28 cellular contexts compared by ENCODE assay signal in genomic region chr13:40466271-40466670, GRCh38.
"Had no signal": no experiment of that assay in that cellular context is flagged by ENCODE, and none has a peak within 500 bp of the region (broad histone marks: within the 10 kb centered on the region; RNA-seq: fewer than 3 reads in every experiment).

No MANE protein-coding gene starts in this region.

- H3K27me3 ChIP-seq: ascending aorta, breast epithelium, cardiac muscle cell, dorsolateral prefrontal cortex had no signal

- H3K27ac ChIP-seq: ascending aorta, breast epithelium, cardiac muscle cell, coronary artery, dorsolateral prefrontal cortex had no signal

- H3K4me1 Mint-ChIP-seq: activated CD4-positive, alpha-beta T cell treated with anti-CD3 and anti-CD28 coated beads for 36 hours; activated CD4-positive, alpha-beta T cell treated with anti-CD3 and anti-CD28 coated beads, Interleukin-2, amount 10 ng/mL, durations not matched to agents 24 days and 14 days; activated naive CD4-positive, alpha-beta T cell treated with anti-CD3 and anti-CD28 coated beads, Interleukin-2, amount 10 ng/mL, durations not matched to agents 7 days and 5 days; activated naive CD8-positive, alpha-beta T cell treated with anti-CD3 and anti-CD28 coated beads, Interleukin-2, amount 10 ng/mL, durations not matched to agents 7 days and 5 days; brain; central memory CD8-positive, alpha-beta T cell had no signal

- H3K4me1 ChIP-seq: breast epithelium had no signal

- FAIRE-seq: frontal cortex had no signal

- H3K9me3 Mint-ChIP-seq: activated CD4-positive, alpha-beta memory T cell treated with anti-CD3 and anti-CD28 coated beads for 36 hours; activated naive CD4-positive, alpha-beta T cell treated with anti-CD3 and anti-CD28 coated beads, Interleukin-2, amount 10 ng/mL, durations not matched to agents 7 days and 5 days; activated T-cell treated with anti-CD3 and anti-CD28 coated beads, Interleukin-2, amount 50 U/mL, for 24 hours had no signal

- ATAC-seq: activated CD4-positive, alpha-beta T cell treated with anti-CD3 and anti-CD28 coated beads for 36 hours; activated CD8-positive, alpha-beta T cell treated with anti-CD3 and anti-CD28 coated beads, Interleukin-2, amount 10 ng/mL, durations not matched to agents 7 days and 5 days; activated naive CD4-positive, alpha-beta T cell treated with anti-CD3 and anti-CD28 coated beads, Interleukin-2, amount 50 U/mL, for 72 hours; activated T-cell treated with anti-CD3 and anti-CD28 coated beads, Interleukin-2, amount 50 U/mL, for 72 hours; esophagus mucosa had no signal

- H3K27ac Mint-ChIP-seq: activated CD4-positive, alpha-beta memory T cell treated with anti-CD3 and anti-CD28 coated beads for 36 hours; activated CD4-positive, alpha-beta T cell treated with anti-CD3 and anti-CD28 coated beads for 36 hours; activated CD4-positive, alpha-beta T cell treated with anti-CD3 and anti-CD28 coated beads, Interleukin-2, amount 10 ng/mL, durations not matched to agents 24 days and 14 days; activated CD8-positive, alpha-beta T cell treated with anti-CD3 and anti-CD28 coated beads, Interleukin-2, amount 10 ng/mL, durations not matched to agents 7 days and 5 days; activated naive CD4-positive, alpha-beta T cell treated with anti-CD3 and anti-CD28 coated beads, Interleukin-2, amount 10 ng/mL, durations not matched to agents 7 days and 5 days; activated naive CD4-positive, alpha-beta T cell treated with anti-CD3 and anti-CD28 coated beads, Interleukin-2, amount 50 U/mL, for 72 hours; activated naive CD8-positive, alpha-beta T cell treated with anti-CD3 and anti-CD28 coated beads, Interleukin-2, amount 10 ng/mL, durations not matched to agents 7 days and 5 days; activated T-cell treated with anti-CD3 and anti-CD28 coated beads, Interleukin-2, amount 50 U/mL, for 24 hours; activated T-cell treated with anti-CD3 and anti-CD28 coated beads, Interleukin-2, amount 50 U/mL, for 72 hours; brain; dendritic cell treated with granulocyte-macrophage colony-stimulating factor and Interleukin-4, amounts not matched to agents 40 ng/mL and 50 ng/mL, for 4 days; endodermal cell had no signal

- H3K36me3 ChIP-seq: ascending aorta, breast epithelium, cardiac muscle cell had no signal

- H3K4me3 ChIP-seq: ascending aorta, breast epithelium, cardiac muscle cell, coronary artery, dorsolateral prefrontal cortex had no signal

- DNase-seq: activated CD4-positive, alpha-beta memory T cell treated with anti-CD3 and anti-CD28 coated beads for 36 hours; activated CD4-positive, alpha-beta T cell treated with anti-CD3 and anti-CD28 coated beads for 36 hours; activated CD4-positive, alpha-beta T cell treated with anti-CD3 and anti-CD28 coated beads, Interleukin-2, amount 10 ng/mL, durations not matched to agents 24 days and 14 days; activated CD4-positive, CD25-positive, alpha-beta regulatory T cell; activated CD4-positive, CD25-positive, alpha-beta regulatory T cell treated with anti-CD3 and anti-CD28 coated beads, Interleukin-2, amount 50 U/mL, for 72 hours; activated CD8-positive, alpha-beta T cell treated with anti-CD3 and anti-CD28 coated beads, Interleukin-2, amount 10 ng/mL, durations not matched to agents 7 days and 5 days; activated gamma-delta T cell; activated naive CD4-positive, alpha-beta T cell; activated naive CD4-positive, alpha-beta T cell treated with anti-CD3 and anti-CD28 coated beads, Interleukin-2, amount 10 ng/mL, durations not matched to agents 7 days and 5 days; activated naive CD8-positive, alpha-beta T cell treated with anti-CD3 and anti-CD28 coated beads, Interleukin-2, amount 10 ng/mL, durations not matched to agents 7 days and 5 days; activated T-cell treated with anti-CD3 and anti-CD28 coated beads for 4 hours; activated T-cell treated with anti-CD3 and anti-CD28 coated beads, Interleukin-2, amount 50 U/mL, for 24 hours; activated T-cell treated with anti-CD3 and anti-CD28 coated beads, Interleukin-2, amount 50 U/mL, for 72 hours; dorsolateral prefrontal cortex; effector memory CD4-positive, alpha-beta T cell; endodermal cell; foreskin fibroblast; T-helper 2 cell had no signal

- H3K9me3 ChIP-seq: ascending aorta, breast epithelium had no signal

- H3K4me3 Mint-ChIP-seq: activated CD4-positive, alpha-beta memory T cell treated with anti-CD3 and anti-CD28 coated beads for 36 hours; activated CD4-positive, alpha-beta T cell treated with anti-CD3 and anti-CD28 coated beads for 36 hours; activated CD4-positive, alpha-beta T cell treated with anti-CD3 and anti-CD28 coated beads, Interleukin-2, amount 10 ng/mL, durations not matched to agents 24 days and 14 days; activated CD8-positive, alpha-beta T cell treated with anti-CD3 and anti-CD28 coated beads, Interleukin-2, amount 10 ng/mL, durations not matched to agents 7 days and 5 days; activated naive CD4-positive, alpha-beta T cell treated with anti-CD3 and anti-CD28 coated beads, Interleukin-2, amount 10 ng/mL, durations not matched to agents 7 days and 5 days; activated naive CD8-positive, alpha-beta T cell treated with anti-CD3 and anti-CD28 coated beads, Interleukin-2, amount 10 ng/mL, durations not matched to agents 7 days and 5 days; activated T-cell treated with anti-CD3 and anti-CD28 coated beads, Interleukin-2, amount 50 U/mL, for 24 hours; activated T-cell treated with anti-CD3 and anti-CD28 coated beads, Interleukin-2, amount 50 U/mL, for 72 hours; brain; central memory CD8-positive, alpha-beta T cell; dendritic cell treated with granulocyte-macrophage colony-stimulating factor and Interleukin-4, amounts not matched to agents 40 ng/mL and 50 ng/mL, for 4 days; endodermal cell had no signal

- H3K27me3 Mint-ChIP-seq: activated CD4-positive, alpha-beta memory T cell treated with anti-CD3 and anti-CD28 coated beads for 36 hours; activated CD4-positive, alpha-beta T cell treated with anti-CD3 and anti-CD28 coated beads for 36 hours; activated CD4-positive, alpha-beta T cell treated with anti-CD3 and anti-CD28 coated beads, Interleukin-2, amount 10 ng/mL, durations not matched to agents 24 days and 14 days; activated naive CD4-positive, alpha-beta T cell treated with anti-CD3 and anti-CD28 coated beads, Interleukin-2, amount 10 ng/mL, durations not matched to agents 7 days and 5 days; activated naive CD8-positive, alpha-beta T cell treated with anti-CD3 and anti-CD28 coated beads, Interleukin-2, amount 10 ng/mL, durations not matched to agents 7 days and 5 days; activated T-cell treated with anti-CD3 and anti-CD28 coated beads, Interleukin-2, amount 50 U/mL, for 24 hours; central memory CD8-positive, alpha-beta T cell had no signal

- H3K36me3 Mint-ChIP-seq: activated CD4-positive, alpha-beta memory T cell treated with anti-CD3 and anti-CD28 coated beads for 36 hours; brain had no signal
